In genomic region chr7:99897688-99898357, GRCh38 we compare ENCODE assay signal across 30 cellular contexts. TPM values are rescaled to one million over a fixed set of nuclear protein-coding genes. Genes with fewer than 3 reads are reported as not detected.
DNase-seq lines count a peak whose midpoint lies in the region; ATAC-seq and TF ChIP-seq lines count a peak whose summit lies in the region.
"Had no signal": no experiment of that assay in that cellular context is flagged by ENCODE, and none has a peak within 500 bp of the region (broad histone marks: within the 10 kb centered on the region; RNA-seq: fewer than 3 reads in every experiment).

No MANE protein-coding gene starts in this region.

- peak; percentile 13 to 19 for DNase-seq in AML-193 (lab: John Stamatoyannopoulos, UW)
- DNase-seq in DND-41 = no peak
- no peak for DNase-seq in activated CD8-positive, alpha-beta T cell treated with anti-CD3 and anti-CD28 coated beads for 36 hours
- no peak for DNase-seq in mesenchymal stem cell
- DNase-seq: activated T-cell treated with anti-CD3 and anti-CD28 coated beads for 4 hours; amniotic stem cell; DMS 273 treated with DMSO at 0.1 percent for 48 hours; endodermal cell; esophagus squamous epithelium; Kasumi-1; left colon; naive thymus-derived CD8-positive, alpha-beta T cell; NCI-H1105 treated with DMSO at 0.1 percent for 48 hours; NCI-H2029; NCI-H526 treated with DMSO at 0.1 percent for 48 hours; stimulated activated CD4-positive, alpha-beta T cell treated with anti-CD3 and anti-CD28 coated beads, Interleukin-2, amount 100 ng/mL, for 24 hours; testis; WERI-Rb-1 had no signal

- H2BK12ac ChIP-seq in mesenchymal stem cell (ENCODE audit: low read length in 2 of 2) = no peak overlapping the region

- H3K9ac ChIP-seq in DND-41 (ENCODE audit: low read depth, low read length) (no peak overlapping the region), mesenchymal stem cell (ENCODE audit: low read length) (no peak overlapping the region)

- 0 out of 3 replicates have a peak, but pooled peaks have one; percentile 28 for ATAC-seq in DND-41 (ENCODE audit: insufficient read depth, low read depth)
- peak; percentile 45 for ATAC-seq in activated CD8-positive, alpha-beta T cell treated with anti-CD3 and anti-CD28 coated beads for 36 hours
- ATAC-seq in GM21367 (IDR thresholded peaks at IDR 0.05; ENCODE audit: unreplicated experiment) = no peak
- ATAC-seq in GM21576 (IDR thresholded peaks at IDR 0.05; ENCODE audit: unreplicated experiment) = no peak
- ATAC-seq in GM21528 (IDR thresholded peaks at IDR 0.05; ENCODE audit: low FRiP score, unreplicated experiment) = no peak
- ATAC-seq: left colon had no signal

- no peaks in the 10 kb centered on the region for H3K79me2 ChIP-seq in DND-41 (ENCODE audit: insufficient read depth, low read length)

- 76% methylated on average over 3 of the region's 4 CpGs for WGBS in mesenchymal stem cell

- no peak overlapping the region for H3K4me3 Mint-ChIP-seq in activated CD8-positive, alpha-beta T cell treated with anti-CD3 and anti-CD28 coated beads for 36 hours
- H3K4me3 Mint-ChIP-seq: endodermal cell; naive thymus-derived CD8-positive, alpha-beta T cell; T-helper 2 cell treated with Interferon-gamma antibody and Interleukin-4, amounts not matched to agents 5 μg/mL and 100 μg/mL, for 36 hours had no signal

- no peak for TF ChIP-seq CTCF in DND-41 (IDR thresholded peaks at IDR 0.05; ENCODE audit: borderline replicate concordance, extremely low read depth, low read length, poor library complexity, severe bottlenecking)
- no peak for TF ChIP-seq CTCF in activated CD8-positive, alpha-beta T cell treated with anti-CD3 and anti-CD28 coated beads for 36 hours (IDR thresholded peaks at IDR 0.05)

- no peak overlapping the region for H3K23ac ChIP-seq in mesenchymal stem cell (ENCODE audit: low read length in 2 of 2)

- no peak overlapping the region for H3K18ac ChIP-seq in mesenchymal stem cell (ENCODE audit: low read depth in 1 of 2, low read length in 2 of 2)

- CTCF ChIA-PET in activated CD8-positive, alpha-beta T cell treated with anti-CD3 and anti-CD28 coated beads for 36 hours (lab: Charles Lee) = interaction anchor here (1.2 kb wide), 1 partner anchor 10 kb away, joined by 3 read pairs; no protein-coding TSS in a partner anchor

- H3K36me3 Mint-ChIP-seq in activated CD8-positive, alpha-beta T cell treated with anti-CD3 and anti-CD28 coated beads for 36 hours (ENCODE audit: low read depth) = peaks cover 38% of the 10 kb centered on the region

- no peak overlapping the region for H2AK5ac ChIP-seq in mesenchymal stem cell (ENCODE audit: low read length, severe bottlenecking)

- H4K91ac ChIP-seq in mesenchymal stem cell (ENCODE audit: low read length) = peak overlapping the region; percentile 27

- peaks cover 8% of the 10 kb centered on the region for H3K4me1 Mint-ChIP-seq in activated CD8-positive, alpha-beta T cell treated with anti-CD3 and anti-CD28 coated beads for 36 hours (ENCODE audit: low read depth)

- no peaks in the 10 kb centered on the region for H3K9me3 Mint-ChIP-seq in activated CD8-positive, alpha-beta T cell treated with anti-CD3 and anti-CD28 coated beads for 36 hours
- H3K9me3 Mint-ChIP-seq: endodermal cell; naive thymus-derived CD8-positive, alpha-beta T cell; T-helper 2 cell treated with Interferon-gamma antibody and Interleukin-4, amounts not matched to agents 5 μg/mL and 100 μg/mL, for 36 hours had no signal

- no peak overlapping the region for H4K8ac ChIP-seq in mesenchymal stem cell (ENCODE audit: low read length)

- no peaks in the 10 kb centered on the region for H3K79me1 ChIP-seq in mesenchymal stem cell (replicated peaks; ENCODE audit: low read length, poor library complexity, severe bottlenecking)

- peak overlapping the region in 1 of 2 experiments; percentile 48 for H3K14ac ChIP-seq in mesenchymal stem cell (ENCODE audit: low read length in 2 of 2)

- H3K4me1 ChIP-seq in DND-41 (ENCODE audit: insufficient read depth, low read length) = no peaks in the 10 kb centered on the region
- no peaks in the 10 kb centered on the region for H3K4me1 ChIP-seq in mesenchymal stem cell (ENCODE audit: control insufficient read depth, insufficient read depth, low read depth, low read length)
- H3K4me1 ChIP-seq: esophagus squamous epithelium, testis had no signal

- no peak overlapping the region for H2AFZ ChIP-seq in DND-41 (ENCODE audit: low read depth, low read length)
- no peak overlapping the region for H2AFZ ChIP-seq in mesenchymal stem cell (ENCODE audit: low read depth, low read length)

- H3K27ac Mint-ChIP-seq in activated CD8-positive, alpha-beta T cell treated with anti-CD3 and anti-CD28 coated beads for 36 hours = peak overlapping the region; percentile 68
- H3K27ac Mint-ChIP-seq: endodermal cell; T-helper 2 cell treated with Interferon-gamma antibody and Interleukin-4, amounts not matched to agents 5 μg/mL and 100 μg/mL, for 36 hours had no signal

- intact Hi-C loops in activated CD8-positive, alpha-beta T cell treated with anti-CD3 and anti-CD28 coated beads for 36 hours (cut with micrococcal nuclease) = no loop called here

- H3K27me3 ChIP-seq in DND-41 (ENCODE audit: insufficient read depth, low read length, poor library complexity) (no peaks in the 10 kb centered on the region), mesenchymal stem cell (ENCODE audit: control insufficient read depth in 1 of 2, insufficient read depth in 1 of 2, low read length in 2 of 2) (peaks cover 0 to 18% of the 10 kb centered on the region in 2 experiments)
- H3K27me3 ChIP-seq: esophagus squamous epithelium, testis had no signal

- H4K20me1 ChIP-seq in DND-41 (ENCODE audit: insufficient read depth, low read length) = 0 out of 2 replicates have a peak, but pooled peaks cover 3% of the 10 kb centered on the region

- no peak overlapping the region for H2BK15ac ChIP-seq in mesenchymal stem cell (ENCODE audit: low read depth, poor library complexity, severe bottlenecking)

- no peak overlapping the region for H3K4me2 ChIP-seq in DND-41 (ENCODE audit: insufficient read depth, low read length)
- no peak overlapping the region for H3K4me2 ChIP-seq in mesenchymal stem cell (ENCODE audit: low read length, poor library complexity, severe bottlenecking)
- H3K4me2 ChIP-seq: smooth muscle cell had no signal

- H2BK120ac ChIP-seq in mesenchymal stem cell (ENCODE audit: low read depth, low read length) = no peak overlapping the region

- no peak overlapping the region for H2BK5ac ChIP-seq in mesenchymal stem cell (ENCODE audit: low read depth, low read length, poor library complexity, severe bottlenecking)

- H3K9me3 ChIP-seq in DND-41 (ENCODE audit: insufficient read depth, low read length, severe bottlenecking) = no peaks in the 10 kb centered on the region
- H3K9me3 ChIP-seq in mesenchymal stem cell (ENCODE audit: control insufficient read depth, low read length) = peaks cover 4% of the 10 kb centered on the region
- H3K9me3 ChIP-seq: esophagus squamous epithelium, testis had no signal

- POLR2A ChIA-PET in activated CD8-positive, alpha-beta T cell treated with anti-CD3 and anti-CD28 coated beads for 36 hours (lab: Charles Lee) = no interaction called here

- no peak overlapping the region for H3K4ac ChIP-seq in mesenchymal stem cell (ENCODE audit: low read depth in 1 of 2, low read length in 2 of 2)

- no peak overlapping the region for H3K27ac ChIP-seq in DND-41 (ENCODE audit: low read length)
- H3K27ac ChIP-seq in mesenchymal stem cell (ENCODE audit: low read length, poor library complexity, severe bottlenecking) = no peak overlapping the region
- H3K27ac ChIP-seq: coronary artery, esophagus squamous epithelium, SK-N-MC, testis, WERI-Rb-1 had no signal

- H3K4me3 ChIP-seq in DND-41 (ENCODE audit: low read depth in 1 of 2, low read length in 2 of 2) (no peak overlapping the region), mesenchymal stem cell (ENCODE audit: insufficient read depth in 1 of 2, low read depth in 1 of 2, low read length in 2 of 2) (no peak overlapping the region)
- H3K4me3 ChIP-seq: coronary artery, esophagus squamous epithelium, SK-N-MC, smooth muscle cell, testis had no signal

- H3K27me3 Mint-ChIP-seq in activated CD8-positive, alpha-beta T cell treated with anti-CD3 and anti-CD28 coated beads for 36 hours = no peaks in the 10 kb centered on the region
- H3K27me3 Mint-ChIP-seq: naive thymus-derived CD8-positive, alpha-beta T cell had no signal

- peaks cover 45% of the 10 kb centered on the region for H3K36me3 ChIP-seq in DND-41 (ENCODE audit: insufficient read depth, low read length)
- peaks cover 0 to 62% of the 10 kb centered on the region in 2 experiments for H3K36me3 ChIP-seq in mesenchymal stem cell (ENCODE audit: control insufficient read depth in 1 of 2, insufficient read depth in 2 of 2, low read depth in 1 of 2, low read length in 2 of 2)

RNA-seq across cellular contexts. Expression of gene OR2AE1, which starts 21.0 kb away (rescaled TPM):
- total RNA-seq in activated CD8-positive, alpha-beta T cell treated with anti-CD3 and anti-CD28 coated beads for 36 hours = not detected
- polyA plus RNA-seq in mesenchymal stem cell (2013, experiment 1 of 2) = not detected
- polyA plus RNA-seq in mesenchymal stem cell (2013, experiment 2 of 2) = not detected
- total RNA-seq: endodermal cell, frontal cortex, left colon, mesenteric fat pad, osteocyte, smooth muscle cell, testis had no signal
- polyA plus RNA-seq: AG04450; naive thymus-derived CD8-positive, alpha-beta T cell; smooth muscle cell had no signal

RNA-seq across cellular contexts. Expression of gene TRIM4, which starts 21.5 kb away (rescaled TPM):
- total RNA-seq in activated CD8-positive, alpha-beta T cell treated with anti-CD3 and anti-CD28 coated beads for 36 hours = 10 to 100 TPM; 22.2 to 22.3 TPM
- polyA plus RNA-seq in mesenchymal stem cell (2013, experiment 1 of 2) = not detected
- not detected for polyA plus RNA-seq in mesenchymal stem cell (2013, experiment 2 of 2)
- total RNA-seq: smooth muscle cell had no signal
- polyA plus RNA-seq: smooth muscle cell had no signal

RNA-seq across cellular contexts. Expression of gene GJC3, which starts 31.6 kb away (rescaled TPM):
- total RNA-seq in activated CD8-positive, alpha-beta T cell treated with anti-CD3 and anti-CD28 coated beads for 36 hours = under 1 TPM; 0.41 to 0.47 TPM
- not detected for polyA plus RNA-seq in mesenchymal stem cell (2013, experiment 1 of 2)
- polyA plus RNA-seq in mesenchymal stem cell (2013, experiment 2 of 2) = not detected
- total RNA-seq: left colon, osteocyte, renal cortical epithelial cell, smooth muscle cell had no signal
- polyA plus RNA-seq: AG04450, smooth muscle cell had no signal

Comparison
In these comparisons a context has a peak if more than half of its experiments do, and no peak if none do; other contexts are left out.
1. DNase-seq: peak in AML-193 (2 of 2); none in DND-41 (single experiment), activated CD8-positive, alpha-beta T cell treated with anti-CD3 and anti-CD28 coated beads for 36 hours (single experiment) and mesenchymal stem cell (single experiment).
2. ATAC-seq: peak in DND-41 (single experiment) and activated CD8-positive, alpha-beta T cell treated with anti-CD3 and anti-CD28 coated beads for 36 hours (single experiment); none in GM21367 (single experiment), GM21576 (single experiment) and GM21528 (single experiment).